In the genomic region with DNA sequence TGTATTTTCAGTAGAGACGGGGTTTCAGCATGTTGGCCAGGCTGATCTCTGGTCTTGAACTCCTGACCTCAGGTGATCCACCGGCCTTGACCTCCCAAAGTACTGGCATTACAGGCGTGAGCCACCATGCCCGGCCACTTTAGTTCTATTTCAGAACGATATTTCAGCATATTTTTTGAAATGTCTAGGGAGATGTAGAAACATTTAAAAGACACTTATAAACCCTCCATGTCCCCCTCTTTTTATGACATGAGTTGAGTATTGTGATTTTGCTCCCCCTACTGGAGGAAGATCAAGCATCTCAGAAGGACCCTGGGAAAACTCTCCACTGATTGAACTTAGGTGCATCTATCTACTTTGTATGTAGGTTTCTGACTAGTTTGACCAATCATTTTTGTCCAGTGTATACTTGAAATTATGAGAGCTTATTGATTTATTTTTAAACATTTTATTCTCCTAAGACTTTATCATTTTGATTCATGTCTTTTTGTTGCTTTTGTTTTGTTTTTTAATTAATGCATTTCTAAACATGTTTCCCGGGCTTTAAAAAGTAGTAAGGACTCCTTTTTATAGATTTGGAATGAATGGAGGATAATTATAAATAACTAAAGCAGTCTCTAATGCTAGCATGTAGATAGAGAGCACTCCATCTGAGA, we compare ENCODE assay signal across 8 cellular contexts.
A peak's percentile ranks its signal among the peaks of the same experiment; 100 is the strongest.
DNase-seq lines count a peak whose midpoint lies in the region; ATAC-seq lines count a peak whose summit lies in the region.

No MANE protein-coding gene starts in this region.

- H3K4me3 Mint-ChIP-seq in stimulated activated naive B cell treated with anti-CD40 and anti-IgM and Interleukin-4, amounts not matched to agents 10 μg/mL and 1 μg/mL and 100 μg/mL, for 72 hours: no peak overlapping the region

- no peaks in the 10 kb centered on the region for H3K27me3 Mint-ChIP-seq in stimulated activated naive B cell treated with anti-CD40 and anti-IgM and Interleukin-4, amounts not matched to agents 10 μg/mL and 1 μg/mL and 100 μg/mL, for 72 hours

- no peak overlapping the region for H3K27ac Mint-ChIP-seq in stimulated activated naive B cell treated with anti-CD40 and anti-IgM and Interleukin-4, amounts not matched to agents 10 μg/mL and 1 μg/mL and 100 μg/mL, for 72 hours

- ATAC-seq in GM21526 (IDR thresholded peaks at IDR 0.05; ENCODE audit: low FRiP score, unreplicated experiment): peak; percentile 74
- ATAC-seq in stimulated activated naive B cell treated with anti-CD40 and anti-IgM and Interleukin-4, amounts not matched to agents 10 μg/mL and 1 μg/mL and 100 μg/mL, for 72 hours (replicated peaks): peak; percentile 83 to 87

- H3K4me1 Mint-ChIP-seq in stimulated activated naive B cell treated with anti-CD40 and anti-IgM and Interleukin-4, amounts not matched to agents 10 μg/mL and 1 μg/mL and 100 μg/mL, for 72 hours: peaks cover 6 to 10% of the 10 kb centered on the region in 2 donors

- DNase-seq in NCI-H2107 (lab: John Stamatoyannopoulos, UW) (peak; percentile 2), NCI-H2107 treated with DMSO at 0.1 percent for 48 hours (lab: John Stamatoyannopoulos, UW; ENCODE audit: unreplicated experiment) (no peak), NCI-H1105 treated with DMSO at 0.1 percent for 48 hours (lab: John Stamatoyannopoulos, UW) (peak; percentile 71), amniotic epithelial cell (ENCODE audit: low read depth) (peak; percentile 61), iPS DF 4.7 (ENCODE audit: extremely low read depth, low spot score) (peak; percentile 14), DMS79 (lab: John Stamatoyannopoulos, UW) (no peak)
- peak; percentile 1 for DNase-seq in stimulated activated naive B cell treated with anti-CD40 and anti-IgM and Interleukin-4, amounts not matched to agents 10 μg/mL and 1 μg/mL and 100 μg/mL, for 72 hours

- peaks cover 12 to 20% of the 10 kb centered on the region in 2 donors for H3K36me3 Mint-ChIP-seq in stimulated activated naive B cell treated with anti-CD40 and anti-IgM and Interleukin-4, amounts not matched to agents 10 μg/mL and 1 μg/mL and 100 μg/mL, for 72 hours

- no peaks in the 10 kb centered on the region for H3K9me3 Mint-ChIP-seq in stimulated activated naive B cell treated with anti-CD40 and anti-IgM and Interleukin-4, amounts not matched to agents 10 μg/mL and 1 μg/mL and 100 μg/mL, for 72 hours

Comparison
In these comparisons a context has a peak if more than half of its experiments do, and no peak if none do; other contexts are left out.
1. DNase-seq: peak in NCI-H2107 (single experiment), NCI-H1105 treated with DMSO at 0.1 percent for 48 hours (single experiment), amniotic epithelial cell (single experiment), iPS DF 4.7 (single experiment) and stimulated activated naive B cell treated with anti-CD40 and anti-IgM and Interleukin-4, amounts not matched to agents 10 μg/mL and 1 μg/mL and 100 μg/mL, for 72 hours (single experiment); none in NCI-H2107 treated with DMSO at 0.1 percent for 48 hours (single experiment) and DMS79 (single experiment).